ENCODE assay signal across 9 cellular contexts in the genomic region with DNA sequence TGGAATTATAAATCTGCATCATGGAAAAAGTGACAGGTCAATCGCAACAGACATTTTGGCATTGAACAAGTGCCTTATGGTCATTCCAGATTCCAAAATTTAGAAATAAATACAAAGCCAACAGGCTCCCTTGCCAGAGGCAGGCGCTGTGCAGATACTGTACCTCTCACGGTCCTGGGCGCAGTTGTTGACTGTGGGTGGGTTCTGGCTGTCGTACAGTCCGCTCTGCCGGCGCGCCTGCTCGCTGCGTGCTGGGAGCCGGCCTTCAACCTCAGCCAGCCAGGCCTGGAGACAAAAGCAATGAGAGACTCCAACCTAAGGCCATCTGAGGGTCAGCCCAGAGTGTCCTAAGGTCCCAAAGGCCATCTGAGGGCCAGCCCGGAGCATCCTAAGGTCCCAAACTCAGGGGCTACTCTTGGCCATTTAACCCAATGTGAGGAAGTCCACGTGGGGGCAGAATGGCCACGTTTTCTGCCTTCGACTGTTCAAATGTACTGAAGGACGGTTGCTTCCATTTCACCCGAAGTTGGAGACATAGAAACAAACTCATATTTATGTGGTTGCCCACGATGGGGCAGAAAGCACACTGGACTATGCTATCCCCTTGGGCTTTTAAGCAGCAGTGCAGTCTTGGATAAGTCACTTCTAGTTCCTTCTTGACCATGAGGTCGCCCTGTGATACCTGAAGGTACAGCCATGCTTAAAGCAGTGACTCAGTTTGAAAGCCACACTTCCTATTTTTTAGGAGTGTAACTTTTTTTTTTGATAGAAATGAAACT.
DNase-seq lines count a peak whose midpoint lies in the region; ATAC-seq and TF ChIP-seq lines count a peak whose summit lies in the region.
"Had no signal": no experiment of that assay in that cellular context is flagged by ENCODE, and none has a peak within 500 bp of the region (broad histone marks: within the 10 kb centered on the region; RNA-seq: fewer than 3 reads in every experiment).

No MANE protein-coding gene starts in this region.

- in situ Hi-C loops in GM13977 (cut with MboI; ENCODE audit: low pct_unique_long_range_greater_than_20kb, low sequenced_read_pairs, unreplicated experiment), result no loop called here

- TF ChIP-seq CTCF in GM13977 (IDR thresholded peaks at IDR 0.05; ENCODE audit: extremely low read depth, insufficient read depth, missing control alignments), result no peak

- ATAC-seq in GM21360 (IDR thresholded peaks at IDR 0.05; ENCODE audit: unreplicated experiment) (peak; percentile 86), HG03442 (IDR thresholded peaks at IDR 0.05; ENCODE audit: unreplicated experiment) (peak; percentile 84), esophagus mucosa (peak; percentile 45)

- DNase-seq in GM13977 (ENCODE audit: low spot score), result peak; percentile 81
- no peak for DNase-seq in AG20443 (ENCODE audit: low spot score)
- no peak for DNase-seq in activated gamma-delta T cell (lab: John Stamatoyannopoulos, UW)
- no peak for DNase-seq in NK-92 (lab: John Stamatoyannopoulos, UW; ENCODE audit: unreplicated experiment)
- no peak for DNase-seq in SKM-1 treated with dmso at 0.1 percent for 144 hours (lab: John Stamatoyannopoulos, UW; ENCODE audit: unreplicated experiment)
- DNase-seq: NCI-H1417 treated with DMSO at 0.1 percent for 48 hours had no signal
